Comparison of ENCODE assay signal across 19 cellular contexts in the genomic region with DNA sequence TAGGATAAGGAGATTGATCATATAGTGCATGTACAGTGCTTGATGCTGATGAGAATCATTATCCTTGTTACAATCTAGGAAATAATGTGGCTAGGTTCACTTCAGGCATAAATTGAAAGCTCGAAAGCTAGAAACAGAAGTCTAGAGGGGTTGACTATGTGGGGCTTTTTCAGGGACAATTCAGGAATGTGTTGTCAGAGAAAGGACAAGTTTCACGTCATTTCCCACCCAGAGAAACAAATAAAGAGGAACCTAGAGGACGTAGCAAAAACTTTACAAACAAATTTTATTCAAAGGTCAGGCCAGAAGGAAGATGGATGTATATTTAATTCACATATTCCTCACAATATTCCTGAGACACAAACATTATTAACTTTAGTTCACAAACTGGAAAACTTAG. TPM values are rescaled to one million over a fixed set of nuclear protein-coding genes. Genes with fewer than 3 reads are reported as not detected.
A peak's percentile ranks its signal among the peaks of the same experiment; 100 is the strongest.
DNase-seq lines count a peak whose midpoint lies in the region; ATAC-seq and TF ChIP-seq lines count a peak whose summit lies in the region.
"Had no signal": no experiment of that assay in that cellular context is flagged by ENCODE, and none has a peak within 500 bp of the region (broad histone marks: within the 10 kb centered on the region; RNA-seq: fewer than 3 reads in every experiment).

No MANE protein-coding gene starts in this region.

- no peak for DNase-seq in adrenal gland
- no peak for DNase-seq in lower lobe of right lung
- no peak for DNase-seq in spleen
- DNase-seq in NCI-H524 treated with DMSO at 0.1 percent for 48 hours (lab: John Stamatoyannopoulos, UW), result no peak
- DNase-seq in AG08395 (ENCODE audit: low spot score), result no peak
- no peak for DNase-seq in GDM1 (lab: John Stamatoyannopoulos, UW)
- DNase-seq: activated CD8-positive, alpha-beta memory T cell treated with anti-CD3 and anti-CD28 coated beads for 24 hours; HCEC 1CT; KG1; NCI-H1048; NCI-H2107; NCI-H526 treated with DMSO at 0.1 percent for 48 hours; pancreas; T-helper 9 cell had no signal

- H3K4me1 ChIP-seq in BLaER1 treated with 17β-estradiol and CSF1 and Interleukin-3, amounts not matched to agents 10 nM and 100 nM, result peaks cover 83 to 99% (median 95%) of the 10 kb centered on the region in 10 experiments
- H3K4me1 ChIP-seq in adrenal gland (replicated peaks in 1 of 2) (peaks cover 38 to 79% of the 10 kb centered on the region in 2 donors), lower lobe of right lung (peaks cover 100% of the 10 kb centered on the region), spleen (peaks cover 71 to 100% (median 100%) of the 10 kb centered on the region in 6 donors)

- H3K4me3 ChIP-seq in BLaER1 treated with 17β-estradiol and CSF1 and Interleukin-3, amounts not matched to agents 10 nM and 100 nM, result peak overlapping the region in 1 of 10 experiments; percentile 4; a peak in 1 of 20 replicates
- H3K4me3 ChIP-seq in adrenal gland (no peak overlapping the region), lower lobe of right lung (no peak overlapping the region), spleen (peak overlapping the region in 1 of 8 donors; percentile 16)
- H3K4me3 ChIP-seq: pancreas, PC-9 had no signal

- H3K9me3 ChIP-seq in BLaER1 treated with 17β-estradiol and CSF1 and Interleukin-3, amounts not matched to agents 10 nM and 100 nM (replicated peaks in 1 of 11), result no peaks in the 10 kb centered on the region
- H3K9me3 ChIP-seq in adrenal gland (replicated peaks in 1 of 3), result no peaks in the 10 kb centered on the region
- H3K9me3 ChIP-seq in lower lobe of right lung, result no peaks in the 10 kb centered on the region
- H3K9me3 ChIP-seq in spleen, result no peaks in the 10 kb centered on the region
- H3K9me3 ChIP-seq: pancreas had no signal

- H4K20me1 ChIP-seq in BLaER1 treated with 17β-estradiol and CSF1 and Interleukin-3, amounts not matched to agents 10 nM and 100 nM, result peaks cover 0 to 53% (median 0%) of the 10 kb centered on the region in 11 experiments; a peak in 4 of 22 replicates

- H3K4me2 ChIP-seq in BLaER1 treated with 17β-estradiol and CSF1 and Interleukin-3, amounts not matched to agents 10 nM and 100 nM, result peak overlapping the region; percentile 80 to 94 (median 87)
- H3K4me2 ChIP-seq: PC-9 had no signal

- no peak for TF ChIP-seq CTCF in adrenal gland (IDR thresholded peaks at IDR 0.05)
- no peak for TF ChIP-seq CTCF in lower lobe of right lung (IDR thresholded peaks at IDR 0.05)
- peak in 1 of 11 experiments; percentile 10 for TF ChIP-seq CTCF in spleen (IDR thresholded peaks at IDR 0.05 in 8 of 11, conservative IDR thresholded peaks at IDR 0.05 in 3 of 11)

- peak in 1 of 2 donors; percentile 34 for ATAC-seq in lower lobe of right lung
- no peak for ATAC-seq in HG02610 (IDR thresholded peaks at IDR 0.05; ENCODE audit: unreplicated experiment)
- ATAC-seq: activated naive CD4-positive, alpha-beta T cell treated with anti-CD3 and anti-CD28 coated beads, Interleukin-2, amount 50 U/mL, for 72 hours had no signal

- peak overlapping the region in 6 of 11 experiments; percentile 14 to 72 (median 49); a peak in 6 of 22 replicates for H3K9ac ChIP-seq in BLaER1 treated with 17β-estradiol and CSF1 and Interleukin-3, amounts not matched to agents 10 nM and 100 nM

- H3K27me3 ChIP-seq in BLaER1 treated with 17β-estradiol and CSF1 and Interleukin-3, amounts not matched to agents 10 nM and 100 nM, result no peaks in the 10 kb centered on the region
- no peaks in the 10 kb centered on the region for H3K27me3 ChIP-seq in adrenal gland
- no peaks in the 10 kb centered on the region for H3K27me3 ChIP-seq in lower lobe of right lung (ENCODE audit: low read depth)
- H3K27me3 ChIP-seq in spleen (replicated peaks in 1 of 7), result no peaks in the 10 kb centered on the region
- H3K27me3 ChIP-seq: pancreas had no signal

- H3K27ac ChIP-seq in BLaER1 treated with 17β-estradiol and CSF1 and Interleukin-3, amounts not matched to agents 10 nM and 100 nM, result peak overlapping the region in 10 of 11 experiments; percentile 37 to 95 (median 80); a peak in 16 of 22 replicates
- H3K27ac ChIP-seq in adrenal gland, result peak overlapping the region in 4 of 5 donors; percentile 14 to 83 (median 70)
- H3K27ac ChIP-seq in lower lobe of right lung, result peak overlapping the region; percentile 58
- peak overlapping the region; percentile 74 to 95 (median 86) for H3K27ac ChIP-seq in spleen
- H3K27ac ChIP-seq: epithelial cell of prostate, PC-9 had no signal

- TF ChIP-seq POLR2A in adrenal gland (IDR thresholded peaks at IDR 0.05) (no peak), spleen (IDR thresholded peaks at IDR 0.05) (no peak)

- intact Hi-C loops in adrenal gland (cut with DNase I) (no loop called here), lower lobe of right lung (cut with DNase I) (no loop called here), spleen (cut with DNase I; ENCODE audit: low total_unique reads) (no loop called here)

- 41 to 51% (median 48%) methylated on average over 3 of the region's 3 CpGs for WGBS in adrenal gland, 4 donors
- WGBS in spleen, 5 donors, result 31 to 56% (median 46%) methylated on average over 3 of the region's 3 CpGs

- peaks cover 0 to 7% (median 0%) of the 10 kb centered on the region in 11 experiments; a peak in 3 of 22 replicates for H3K36me3 ChIP-seq in BLaER1 treated with 17β-estradiol and CSF1 and Interleukin-3, amounts not matched to agents 10 nM and 100 nM
- H3K36me3 ChIP-seq in adrenal gland (replicated peaks in 1 of 2) (no peaks in the 10 kb centered on the region), lower lobe of right lung (no peaks in the 10 kb centered on the region), spleen (peaks cover 0 to 14% (median 0%) of the 10 kb centered on the region in 6 donors)
- H3K36me3 ChIP-seq: pancreas had no signal

RNA-seq across cellular contexts. Expression of a gene that starts 7.6 kb away (rescaled TPM):
- total RNA-seq in adrenal gland (10 to 100 TPM; 14.7 to 31.0 (median 20.1) TPM), lower lobe of right lung (29.4 TPM), spleen (10 to 100 TPM; 50.5 to 87.9 (median 75.5) TPM)
- polyA plus RNA-seq in adrenal gland (10 to 100 TPM in 1 of 3 donors, 1 to 10 TPM in 2; 2.4 to 12.4 (median 5.7) TPM), spleen (10 to 100 TPM; 11.1 to 16.4 (median 13.2) TPM)
